16 cellular contexts compared by ENCODE assay signal in the genomic region with DNA sequence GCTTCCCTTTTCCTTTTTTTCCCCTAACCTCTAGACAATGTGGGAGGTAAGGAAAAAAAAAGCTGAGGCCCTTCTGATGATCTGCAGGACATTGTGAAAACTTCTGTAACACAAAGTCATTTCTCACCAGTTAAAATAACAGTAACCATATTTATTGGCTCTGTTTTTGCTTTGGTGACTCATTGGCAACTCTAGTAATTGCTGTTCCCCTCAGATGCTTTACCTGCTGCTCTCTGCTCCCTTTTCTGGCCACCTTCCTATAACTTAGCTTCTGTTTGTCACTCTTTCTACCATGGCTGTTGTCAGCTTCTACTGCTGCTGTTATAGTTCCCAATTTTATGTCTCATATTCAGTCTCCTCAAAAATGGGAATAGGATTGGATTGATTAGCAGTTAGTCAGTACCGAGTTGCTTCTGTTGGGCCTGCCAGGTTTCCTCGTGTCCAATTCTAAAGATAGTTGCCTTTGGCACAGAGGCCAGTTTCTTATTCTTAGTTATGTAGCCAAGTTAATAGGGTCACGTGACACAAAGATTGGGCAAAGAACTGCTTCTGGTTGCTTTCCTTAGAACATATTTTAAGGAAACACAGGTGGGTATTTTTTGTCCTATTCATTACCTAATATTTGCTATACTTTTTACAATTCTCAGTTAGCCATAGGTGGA. TPM values are rescaled to one million over a fixed set of nuclear protein-coding genes. Genes with fewer than 3 reads are reported as not detected.
DNase-seq lines count a peak whose midpoint lies in the region; ATAC-seq, FAIRE-seq and TF ChIP-seq lines count a peak whose summit lies in the region.
"Had no signal": no experiment of that assay in that cellular context is flagged by ENCODE, and none has a peak within 500 bp of the region (broad histone marks: within the 10 kb centered on the region; RNA-seq: fewer than 3 reads in every experiment).

No MANE protein-coding gene starts in this region.

- RAD21 ChIA-PET in GM12878 (lab: Charles Lee; ENCODE audit: unreplicated experiment) = no interaction called here

- in situ Hi-C loops in GM12878 (cut with MboI) = no loop called here

- 78% methylated on average over 3 of the region's 3 CpGs for WGBS in SK-N-SH (ENCODE audit: low lambda C conversion rate)
- 65% methylated on average over 3 of the region's 3 CpGs for WGBS in GM12878 (ENCODE audit: insufficient coverage, insufficient replicate concordance, low lambda C conversion rate, missing lambda C conversion rate)

- DNase-seq in SK-N-SH (no peak), GM12878 (ENCODE audit: low read depth, low spot score) (no peak), globus pallidus (ENCODE audit: low spot score) (peak; percentile 9), GM23338 (ENCODE audit: low spot score) (no peak), DMS79 treated with DMSO at 0.1 percent for 48 hours (lab: John Stamatoyannopoulos, UW) (no peak), SHP77 treated with DMSO at 0.1 percent for 48 hours (lab: John Stamatoyannopoulos, UW) (no peak)
- DNase-seq: 8988T; activated T-cell treated with anti-CD3 and anti-CD28 coated beads, Interleukin-2, amount 50 U/mL, for 48 hours; brain microvascular endothelial cell; naive B cell; NCI-H1092; NCI-H774 had no signal

- peaks cover 7% of the 10 kb centered on the region; the same call in 2 of the 3 replicates for H3K4me1 Mint-ChIP-seq in GM23338

- H3K9ac ChIP-seq in SK-N-SH (no peak overlapping the region), GM12878 (ENCODE audit: control insufficient read depth, insufficient read depth, low read length) (no peak overlapping the region), skeletal muscle tissue (ENCODE audit: low read depth in 1 of 3, low read length in 3 of 3) (no peak overlapping the region)

- H3K36me3 Mint-ChIP-seq in GM23338 (ENCODE audit: low read depth) = no peaks in the 10 kb centered on the region; the same call in 2 of the 3 replicates
- H3K36me3 Mint-ChIP-seq: naive B cell had no signal

- ATAC-seq in SK-N-SH treated with all-trans-retinoic acid at 6 μM for 48 hours = no peak
- ATAC-seq in GM12878 = peak; percentile 54
- ATAC-seq in GM23338 = no peak
- ATAC-seq: esophagus mucosa had no signal

- CTCF ChIA-PET in SK-N-SH (lab: Yijun Ruan, JAX) = no interaction called here
- CTCF ChIA-PET in GM12878 (lab: Yijun Ruan, JAX) = interaction anchor here (1.4 kb wide), 1 partner anchor 10 kb away, joined by 4 read pairs; no protein-coding TSS in a partner anchor

- intact Hi-C loops in GM12878 (cut with micrococcal nuclease; ENCODE audit: unreplicated experiment) = no loop called here

- no peak for TF ChIP-seq POLR2A in GM12878 (IDR thresholded peaks at IDR 0.05; ENCODE audit: low read depth, low read length)

- H3K4me2 ChIP-seq in SK-N-SH = peak overlapping the region; percentile 27; the same call in 1 of the 2 replicates
- H3K4me2 ChIP-seq in GM12878 (ENCODE audit: control insufficient read depth, insufficient read depth) = no peak overlapping the region
- no peak overlapping the region for H3K4me2 ChIP-seq in GM23338

- BruUV-seq in GM12878 (replicated peaks; lab: Mats Ljungman, UMichigan) = no TSS peak

- H2AFZ ChIP-seq in SK-N-SH (ENCODE audit: low read depth) (no peak overlapping the region), GM12878 (ENCODE audit: control insufficient read depth, low read depth, low read length) (no peak overlapping the region), GM23338 (no peak overlapping the region)

- H3K79me2 ChIP-seq in SK-N-SH (ENCODE audit: insufficient read depth) (peaks cover 53% of the 10 kb centered on the region), GM12878 (ENCODE audit: control insufficient read depth, insufficient read depth, low read length) (peaks cover 10% of the 10 kb centered on the region), GM23338 (replicated peaks; ENCODE audit: insufficient read depth) (peaks cover 26% of the 10 kb centered on the region)

- H3F3A ChIP-seq in SK-N-SH (replicated peaks; ENCODE audit: insufficient read depth) (peaks cover 9% of the 10 kb centered on the region), GM23338 (replicated peaks; ENCODE audit: low read depth) (no peaks in the 10 kb centered on the region)

- peaks cover 6% of the 10 kb centered on the region; the same call in 1 of the 2 replicates for H4K20me1 ChIP-seq in SK-N-SH (ENCODE audit: insufficient read depth)
- H4K20me1 ChIP-seq in GM12878 (ENCODE audit: control insufficient read depth, insufficient read depth) = no peaks in the 10 kb centered on the region
- H4K20me1 ChIP-seq in GM23338 (replicated peaks; ENCODE audit: insufficient read depth) = peaks cover 9% of the 10 kb centered on the region; the same call in 1 of the 2 replicates

- no peaks in the 10 kb centered on the region for H3K9me3 Mint-ChIP-seq in GM23338

- no peak for TF ChIP-seq EP300 in SK-N-SH (IDR thresholded peaks at IDR 0.05; ENCODE audit: borderline replicate concordance in 1 of 2, low read depth in 1 of 2, low read length in 1 of 2)
- no peak for TF ChIP-seq EP300 in GM12878 (IDR thresholded peaks at IDR 0.05; ENCODE audit: borderline replicate concordance in 1 of 2, control insufficient read depth in 1 of 2, low read depth in 2 of 2, low read length in 2 of 2)

- TF ChIP-seq RAD21 in SK-N-SH (IDR thresholded peaks at IDR 0.05; ENCODE audit: low read length) (no peak), GM12878 (IDR thresholded peaks at IDR 0.05; ENCODE audit: insufficient read depth, low read depth, low read length) (no peak)

- H3K27ac Mint-ChIP-seq in GM23338 = no peak overlapping the region

- no peak overlapping the region for H3K4me3 Mint-ChIP-seq in GM23338
- H3K4me3 Mint-ChIP-seq: naive B cell had no signal

- no peak overlapping the region for H3K4me3 ChIP-seq in SK-N-SH (ENCODE audit: low read depth in 2 of 2, low read length in 1 of 2)
- H3K4me3 ChIP-seq in GM12878 = no peak overlapping the region
- peak overlapping the region in 1 of 3 donors; percentile 26 for H3K4me3 ChIP-seq in skeletal muscle tissue (ENCODE audit: low read length in 3 of 3)
- no peak overlapping the region for H3K4me3 ChIP-seq in GM23338

- H3K9me3 ChIP-seq in SK-N-SH (no peaks in the 10 kb centered on the region), GM12878 (replicated peaks; ENCODE audit: control insufficient read depth, insufficient read depth, low read length) (no peaks in the 10 kb centered on the region), skeletal muscle tissue (ENCODE audit: control insufficient read depth in 3 of 3, low read length in 3 of 3) (no peaks in the 10 kb centered on the region)

- H3K27ac ChIP-seq in SK-N-SH (ENCODE audit: low read depth in 2 of 2, low read length in 1 of 2) (no peak overlapping the region), GM12878 (ENCODE audit: control insufficient read depth, insufficient read depth) (no peak overlapping the region), skeletal muscle tissue (ENCODE audit: low read depth, low read length) (peak overlapping the region; percentile 57), GM23338 (ENCODE audit: low read depth) (no peak overlapping the region)
- H3K27ac ChIP-seq: brain microvascular endothelial cell had no signal

- peaks cover 4 to 15% of the 10 kb centered on the region in 2 experiments for H3K36me3 ChIP-seq in SK-N-SH (replicated peaks in 1 of 2; ENCODE audit: control insufficient read depth in 1 of 2, insufficient read depth in 2 of 2, low read length in 1 of 2)
- no peaks in the 10 kb centered on the region for H3K36me3 ChIP-seq in GM12878 (ENCODE audit: control insufficient read depth in 2 of 2, insufficient read depth in 2 of 2, low read length in 1 of 2)
- H3K36me3 ChIP-seq in skeletal muscle tissue (ENCODE audit: control insufficient read depth in 3 of 3, insufficient read depth in 3 of 3, low read length in 3 of 3) = no peaks in the 10 kb centered on the region
- no peaks in the 10 kb centered on the region for H3K36me3 ChIP-seq in GM23338 (ENCODE audit: insufficient read depth)
- H3K36me3 ChIP-seq: brain microvascular endothelial cell had no signal

- POLR2A ChIA-PET in SK-N-SH (lab: Yijun Ruan, JAX) = no interaction called here
- POLR2A ChIA-PET in GM12878 (lab: Charles Lee) = interaction anchor here (0.7 to 1.5 kb wide), 3 partner anchors 11 to 66 kb away, joined by 3 to 6 read pairs (median 6); no protein-coding TSS in a partner anchor

- no peak for FAIRE-seq in GM12878 (lab: Jason Lieb, UNC)
- FAIRE-seq: islet of Langerhans had no signal

- H3K9me2 ChIP-seq in SK-N-SH (no peaks in the 10 kb centered on the region), GM23338 (ENCODE audit: insufficient read depth) (no peaks in the 10 kb centered on the region)

- H3K4me1 ChIP-seq in SK-N-SH (ENCODE audit: control insufficient read depth in 1 of 2, insufficient read depth in 2 of 2, low read depth in 1 of 2, low read length in 1 of 2) (peaks cover 0 to 17% of the 10 kb centered on the region in 2 experiments; a peak in 2 of 4 replicates), GM12878 (ENCODE audit: control insufficient read depth, insufficient read depth, low read length) (peaks cover 2% of the 10 kb centered on the region; the same call in 1 of the 2 replicates), skeletal muscle tissue (ENCODE audit: control insufficient read depth in 3 of 3, insufficient read depth in 3 of 3, low read length in 3 of 3) (peaks cover 7 to 13% (median 11%) of the 10 kb centered on the region in 3 donors), GM23338 (ENCODE audit: insufficient read depth) (peaks cover 7% of the 10 kb centered on the region; the same call in 1 of the 2 replicates)

- no peaks in the 10 kb centered on the region for H3K27me3 ChIP-seq in SK-N-SH (ENCODE audit: insufficient read depth)
- no peaks in the 10 kb centered on the region for H3K27me3 ChIP-seq in GM12878 (replicated peaks in 1 of 2; ENCODE audit: control insufficient read depth in 2 of 2, insufficient read depth in 2 of 2, low read length in 1 of 2)
- no peaks in the 10 kb centered on the region for H3K27me3 ChIP-seq in skeletal muscle tissue (ENCODE audit: control insufficient read depth in 3 of 3, insufficient read depth in 3 of 3, low read length in 3 of 3)
- no peaks in the 10 kb centered on the region for H3K27me3 ChIP-seq in GM23338 (ENCODE audit: insufficient read depth)
- H3K27me3 ChIP-seq: brain microvascular endothelial cell had no signal

- peaks cover 2% of the 10 kb centered on the region for H3K27me3 Mint-ChIP-seq in GM23338 (ENCODE audit: insufficient read depth, low read depth, poor library complexity)
- H3K27me3 Mint-ChIP-seq: naive B cell had no signal

- TF ChIP-seq CTCF in SK-N-SH (IDR thresholded peaks at IDR 0.05) (no peak), GM12878 (IDR thresholded peaks at IDR 0.05 in 2 of 3, conservative IDR thresholded peaks at IDR 0.05 in 1 of 3; ENCODE audit: control insufficient read depth in 2 of 3, extremely low read depth in 1 of 3, insufficient read depth in 1 of 3, low read depth in 3 of 3, low read length in 3 of 3) (no peak), GM23338 (conservative IDR thresholded peaks at IDR 0.05; ENCODE audit: low read depth in 2 of 2) (no peak)

- SMC1A ChIA-PET in GM12878 (lab: Charles Lee; ENCODE audit: uncharacterized antibody, unreplicated experiment) = interaction anchor here (0.9 to 1.3 kb wide), 6 partner anchors 12 to 93 kb away, joined by 3 to 4 read pairs (median 3); partner anchors contain the start of gene SCAMP1

RNA-seq across cellular contexts. Expression of gene SCAMP1, which starts 16.8 kb away (rescaled TPM):
- 11.5 and 18.2 TPM in 2 replicates for polyA plus RNA-seq in SK-N-SH (2012; rRNA removed)
- 17.2 and 20.0 TPM in 2 replicates for polyA plus RNA-seq in SK-N-SH (2012; cell fraction: cytosol; rRNA removed)
- 4.5 and 9.9 TPM in 2 replicates for polyA plus RNA-seq in SK-N-SH (2012; cell fraction: nucleus; rRNA removed)
- total RNA-seq in GM12878 (2013; cell fraction: nucleolus; rRNA removed) = 44.5 and 47.9 TPM in 2 replicates
- 16.5 and 18.1 TPM in 2 replicates for total RNA-seq in GM12878 (2014; rRNA removed)
- total RNA-seq in GM12878 (2014; rRNA removed; fragmentation: Illumina TruSeq; extraction: Trizol) = 18.8 and 19.6 TPM in 2 replicates
- 20.9 and 22.0 TPM in 2 replicates for total RNA-seq in GM12878 (2021)
- 3.3 TPM for polyA plus RNA-seq in GM12878 (2011; ENCODE audit: low read depth)
- 22.3 and 30.8 TPM in 2 replicates for polyA plus RNA-seq in GM12878 (2011; rRNA removed)
- 9.9 and 11.8 TPM in 2 replicates for polyA plus RNA-seq in GM12878 (2011; cell fraction: cytosol; rRNA removed)
- 6.0 and 8.3 TPM in 2 replicates for polyA plus RNA-seq in GM12878 (2011; cell fraction: nucleus; rRNA removed)
- 6.2 and 8.4 TPM in 2 replicates for polyA plus RNA-seq in GM12878 (2012)
- 12.9 and 17.6 TPM in 2 replicates for polyA plus RNA-seq in GM12878 (2014; fragmentation: Illumina TruSeq; extraction: Trizol)
- polyA plus RNA-seq in GM12878 (2014; fragmentation: Nextera tagmentation; extraction: Ambion mirVana) = 10 to 100 TPM in 1 of 2 experiments, 1 to 10 TPM in 1; 9.1 to 21.2 TPM
- 6.4 and 6.5 TPM in 2 replicates for polyA plus RNA-seq in GM12878 (2014; rRNA removed)
- 10 to 100 TPM; 21.8 to 27.9 TPM for polyA plus RNA-seq in GM12878 (2016; fragmentation: Nextera tagmentation; extraction: Ambion mirVana)
- 33.5 and 48.1 TPM in 2 replicates for polyA minus RNA-seq in GM12878 (2011; rRNA and poly(A)+ RNA removed)
- 13.1 and 16.0 TPM in 2 replicates for polyA minus RNA-seq in GM12878 (2011; cell fraction: cytosol; rRNA and poly(A)+ RNA removed)
- 19.2 and 29.9 TPM in 2 replicates for polyA minus RNA-seq in GM12878 (2011; cell fraction: nucleus; rRNA and poly(A)+ RNA removed)
- total RNA-seq in skeletal muscle tissue = 45.4 TPM
- total RNA-seq in GM23338 (2014; rRNA removed; shearing (Covaris generic)) = 53.0 and 53.9 TPM in 2 replicates
- polyA plus RNA-seq in GM23338 (2016; fragmentation: Nextera tagmentation; extraction: Ambion mirVana) = 22.1 and 26.8 TPM in 2 replicates
